In the genomic region with DNA sequence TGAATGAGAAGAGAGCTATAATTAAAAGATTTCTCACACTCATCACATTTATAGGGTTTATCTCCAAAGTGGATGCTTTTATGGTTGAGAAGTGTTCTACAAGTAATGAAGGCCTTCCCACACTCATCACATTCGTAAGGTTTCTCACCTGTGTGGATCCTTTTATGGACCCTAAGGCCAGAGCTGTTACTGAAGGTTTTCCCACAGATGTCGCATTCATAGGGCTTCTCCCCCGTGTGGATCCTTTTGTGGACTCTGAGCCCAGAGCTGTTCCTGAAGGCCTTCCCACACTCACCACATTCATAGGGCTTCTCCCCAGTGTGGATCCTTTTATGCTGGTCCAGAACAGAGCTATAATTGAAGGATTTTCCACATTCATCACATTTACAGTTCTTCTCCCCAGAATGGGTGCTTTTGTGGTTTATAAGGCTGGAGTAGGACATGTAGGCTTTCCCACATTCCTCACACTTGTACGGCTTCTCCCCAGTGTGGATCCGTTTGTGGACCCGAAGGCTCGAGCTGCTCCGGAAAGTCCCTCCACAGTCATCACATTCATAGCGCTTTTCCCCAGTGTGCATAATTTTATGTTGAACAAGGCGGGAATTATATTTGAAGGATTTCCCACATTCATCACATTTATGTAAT, we compare ENCODE assay signal across 24 cellular contexts. TPM values are rescaled to one million over a fixed set of nuclear protein-coding genes. Genes with fewer than 3 reads are reported as not detected.
"Had no signal": no experiment of that assay in that cellular context is flagged by ENCODE, and none has a peak within 500 bp of the region (broad histone marks: within the 10 kb centered on the region; RNA-seq: fewer than 3 reads in every experiment).

No MANE protein-coding gene starts in this region.

- H3K27ac ChIP-seq: body of pancreas, left ventricle myocardium inferior, psoas muscle, skin epidermis, stomach, vagina had no signal

- DNase-seq: activated CD4-positive, alpha-beta memory T cell treated with anti-CD3 and anti-CD28 coated beads for 36 hours; activated CD4-positive, alpha-beta T cell treated with anti-CD3 and anti-CD28 coated beads for 36 hours; activated naive CD4-positive, alpha-beta T cell; activated naive CD8-positive, alpha-beta T cell treated with anti-CD3 and anti-CD28 coated beads for 36 hours; activated T-cell treated with anti-CD3 and anti-CD28 coated beads for 4 hours; body of pancreas; caudate nucleus; foreskin melanocyte; glutamatergic neuron; hypothalamus; left ventricle myocardium inferior; naive thymus-derived CD8-positive, alpha-beta T cell; psoas muscle; right cardiac atrium; stimulated activated CD4-positive, alpha-beta T cell treated with anti-CD3 and anti-CD28 coated beads, Interleukin-2, amount 100 ng/mL, for 48 hours; stomach; trophoblast cell had no signal

- H3K9me3 ChIP-seq: body of pancreas, psoas muscle had no signal

- H3K27me3 ChIP-seq: body of pancreas, stomach, vagina had no signal

- H3K4me1 ChIP-seq: body of pancreas, psoas muscle, stomach, vagina had no signal

- ATAC-seq: activated CD4-positive, alpha-beta T cell treated with anti-CD3 and anti-CD28 coated beads for 36 hours; body of pancreas; naive thymus-derived CD8-positive, alpha-beta T cell; psoas muscle; right cardiac atrium; WTC11 had no signal

- H3K4me3 ChIP-seq: body of pancreas, left ventricle myocardium inferior, psoas muscle, skin epidermis, stomach, vagina had no signal

RNA-seq across cellular contexts. Expression of a gene that starts 48.4 kb away (rescaled TPM):
- total RNA-seq: activated CD4-positive, alpha-beta memory T cell treated with anti-CD3 and anti-CD28 coated beads for 36 hours; dermis microvascular lymphatic vessel endothelial cell; epithelial cell of proximal tubule; kidney epithelial cell; naive thymus-derived CD8-positive, alpha-beta T cell; osteocyte; vagina had no signal
